In the genomic region with DNA sequence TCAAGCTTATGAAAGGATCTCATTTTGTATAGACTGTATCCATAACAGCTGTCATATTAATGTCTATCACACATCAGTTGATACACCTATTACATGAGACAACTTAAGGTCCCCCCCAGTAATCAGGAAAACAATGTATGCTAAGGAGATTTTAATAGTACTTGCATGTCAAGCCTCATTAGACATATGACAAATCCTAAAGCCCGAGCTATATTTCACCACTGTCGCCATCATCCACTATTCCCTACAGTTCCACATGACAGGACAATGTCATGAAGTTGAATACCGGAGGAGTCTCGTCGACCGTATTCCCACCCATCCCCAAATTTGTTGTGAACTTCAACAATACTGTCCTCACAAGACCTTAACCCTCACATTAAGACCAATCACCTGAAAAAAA, we compare ENCODE assay signal across 12 cellular contexts. TPM values are rescaled to one million over a fixed set of nuclear protein-coding genes. Genes with fewer than 3 reads are reported as not detected.
A peak's percentile ranks its signal among the peaks of the same experiment; 100 is the strongest.
DNase-seq lines count a peak whose midpoint lies in the region; ATAC-seq, FAIRE-seq and TF ChIP-seq lines count a peak whose summit lies in the region.
"Had no signal": no experiment of that assay in that cellular context is flagged by ENCODE, and none has a peak within 500 bp of the region (broad histone marks: within the 10 kb centered on the region; RNA-seq: fewer than 3 reads in every experiment).

No MANE protein-coding gene starts in this region.

- no peak for TF ChIP-seq POLR2A in GM12878 (IDR thresholded peaks at IDR 0.05; ENCODE audit: low read depth, low read length)

- intact Hi-C loops in CD8-positive, alpha-beta T cell (cut with DNase I, micrococcal nuclease) = loop anchor here in 1 of 2 experiments (10.0 kb wide), 1 partner anchor 51 kb away; no protein-coding TSS in a partner anchor
- intact Hi-C loops in GM12878 (cut with micrococcal nuclease; ENCODE audit: unreplicated experiment) = no loop called here
- intact Hi-C loops in natural killer cell (cut with micrococcal nuclease) = no loop called here

- peaks cover 37% of the 10 kb centered on the region for H3K4me1 Mint-ChIP-seq in CD8-positive, alpha-beta T cell (ENCODE audit: low read depth)
- peaks cover 34 to 35% of the 10 kb centered on the region in 2 donors for H3K4me1 Mint-ChIP-seq in natural killer cell

- H3K27me3 Mint-ChIP-seq in CD8-positive, alpha-beta T cell (ENCODE audit: low read depth) = no peaks in the 10 kb centered on the region
- H3K27me3 Mint-ChIP-seq in natural killer cell (ENCODE audit: low read depth in 2 of 2) = no peaks in the 10 kb centered on the region

- H3K9ac ChIP-seq in HUES48 (ENCODE audit: low read depth, low read length) (no peak overlapping the region), GM12878 (ENCODE audit: control insufficient read depth, insufficient read depth, low read length) (no peak overlapping the region)

- no peak for FAIRE-seq in GM12878 (lab: Jason Lieb, UNC)

- CTCF ChIA-PET in CD8-positive, alpha-beta T cell (lab: Charles Lee) = interaction anchor here (0.7 to 0.9 kb wide), 2 partner anchors 42 to 63 kb away, joined by 3 read pairs; no protein-coding TSS in a partner anchor
- CTCF ChIA-PET in GM12878 (lab: Yijun Ruan, JAX) = interaction anchor here (0.6 to 3.8 kb wide), 4 partner anchors 42 to 799 kb away, joined by 3 to 24 read pairs (median 3); no protein-coding TSS in a partner anchor

- 99% methylated on average over 6 of the region's 6 CpGs for WGBS in GM12878 (ENCODE audit: insufficient coverage, insufficient replicate concordance, low lambda C conversion rate, missing lambda C conversion rate)

- RAD21 ChIA-PET in GM12878 (lab: Charles Lee; ENCODE audit: unreplicated experiment) = interaction anchor here (2.0 kb wide), 1 partner anchor 35 kb away, joined by 8 read pairs; a partner anchor contains a TSS

- H3K4me3 Mint-ChIP-seq in CD8-positive, alpha-beta T cell = no peak overlapping the region
- H3K4me3 Mint-ChIP-seq in natural killer cell = no peak overlapping the region

- H3K27ac ChIP-seq in CD8-positive, alpha-beta T cell (ENCODE audit: low read depth, low read length) = no peak overlapping the region
- H3K27ac ChIP-seq in HUES48 (ENCODE audit: low read depth, low read length) (no peak overlapping the region), GM12878 (ENCODE audit: control insufficient read depth, insufficient read depth) (no peak overlapping the region)

- H2AFZ ChIP-seq in GM12878 (ENCODE audit: control insufficient read depth, low read depth, low read length) = no peak overlapping the region

- POLR2A ChIA-PET in CD8-positive, alpha-beta T cell (lab: Charles Lee) = interaction anchor here (1.4 to 1.7 kb wide), 2 partner anchors 32 to 33 kb away, joined by 5 to 10 read pairs; a partner anchor contains a TSS
- POLR2A ChIA-PET in GM12878 (lab: Charles Lee) = interaction anchor here (1.7 kb wide), 1 partner anchor 29 kb away, joined by 6 read pairs; no protein-coding TSS in a partner anchor

- TF ChIP-seq EP300 in GM12878 (IDR thresholded peaks at IDR 0.05; ENCODE audit: borderline replicate concordance in 1 of 2, control insufficient read depth in 1 of 2, low read depth in 2 of 2, low read length in 2 of 2) = no peak

- H3K27ac Mint-ChIP-seq in CD8-positive, alpha-beta T cell = peak overlapping the region; percentile 64
- H3K27ac Mint-ChIP-seq in natural killer cell = peak overlapping the region; percentile 62 to 87

- SMC1A ChIA-PET in GM12878 (lab: Charles Lee; ENCODE audit: uncharacterized antibody, unreplicated experiment) = interaction anchor here (1.1 kb wide), 1 partner anchor 34 kb away, joined by 3 read pairs; no protein-coding TSS in a partner anchor

- H3K4me3 ChIP-seq in CD8-positive, alpha-beta T cell (ENCODE audit: low read depth, low read length) = no peak overlapping the region
- peak overlapping the region; percentile 97; the same call in 1 of the 2 replicates for H3K4me3 ChIP-seq in HUES48 (ENCODE audit: low read depth, low read length)
- H3K4me3 ChIP-seq in GM12878 = peak overlapping the region; percentile 91

- no peak for DNase-seq in CD8-positive, alpha-beta T cell
- DNase-seq in GM12878 (ENCODE audit: low read depth, low spot score) (no peak), natural killer cell (no peak), inferior parietal cortex (ENCODE audit: extremely low spot score) (no peak), DMS114 treated with DMSO at 0.1 percent for 48 hours (lab: John Stamatoyannopoulos, UW; ENCODE audit: unreplicated experiment) (no peak)
- DNase-seq: caudate nucleus, foreskin melanocyte, midbrain, NCI-H526 treated with DMSO at 0.1 percent for 48 hours had no signal

- in situ Hi-C loops in GM12878 (cut with MboI) = no loop called here

- TF ChIP-seq CTCF in CD8-positive, alpha-beta T cell (IDR thresholded peaks at IDR 0.05) = no peak
- no peak for TF ChIP-seq CTCF in GM12878 (IDR thresholded peaks at IDR 0.05 in 2 of 3, conservative IDR thresholded peaks at IDR 0.05 in 1 of 3; ENCODE audit: control insufficient read depth in 2 of 3, extremely low read depth in 1 of 3, insufficient read depth in 1 of 3, low read depth in 3 of 3, low read length in 3 of 3)
- no peak for TF ChIP-seq CTCF in natural killer cell (IDR thresholded peaks at IDR 0.05)

- H4K20me1 ChIP-seq in GM12878 (ENCODE audit: control insufficient read depth, insufficient read depth) = no peaks in the 10 kb centered on the region

- no peaks in the 10 kb centered on the region for H3K27me3 ChIP-seq in CD8-positive, alpha-beta T cell (ENCODE audit: insufficient read depth, low read length)
- H3K27me3 ChIP-seq in HUES48 (ENCODE audit: control insufficient read depth, insufficient read depth, low read length) = no peaks in the 10 kb centered on the region
- no peaks in the 10 kb centered on the region for H3K27me3 ChIP-seq in GM12878 (replicated peaks in 1 of 2; ENCODE audit: control insufficient read depth in 2 of 2, insufficient read depth in 2 of 2, low read length in 1 of 2)

- no peaks in the 10 kb centered on the region for H3K9me3 ChIP-seq in CD8-positive, alpha-beta T cell (ENCODE audit: low read length)
- H3K9me3 ChIP-seq in HUES48 (ENCODE audit: control insufficient read depth, insufficient read depth, low read length) = no peaks in the 10 kb centered on the region
- no peaks in the 10 kb centered on the region for H3K9me3 ChIP-seq in GM12878 (replicated peaks; ENCODE audit: control insufficient read depth, insufficient read depth, low read length)

- TF ChIP-seq RAD21 in GM12878 (IDR thresholded peaks at IDR 0.05; ENCODE audit: insufficient read depth, low read depth, low read length) = no peak

- H3K36me3 ChIP-seq in CD8-positive, alpha-beta T cell (ENCODE audit: insufficient read depth, low read length) = peaks cover 25% of the 10 kb centered on the region
- peaks cover 70% of the 10 kb centered on the region for H3K36me3 ChIP-seq in HUES48 (ENCODE audit: control insufficient read depth, insufficient read depth, low read length)
- H3K36me3 ChIP-seq in GM12878 (ENCODE audit: control insufficient read depth in 2 of 2, insufficient read depth in 2 of 2, low read length in 1 of 2) = peaks cover 0 to 31% of the 10 kb centered on the region in 2 experiments; a peak in 3 of 4 replicates

- no peak for ATAC-seq in CD8-positive, alpha-beta T cell
- ATAC-seq in GM12878 (no peak), natural killer cell (no peak), HG03571 (IDR thresholded peaks at IDR 0.05; ENCODE audit: unreplicated experiment) (no peak), HG03159 (IDR thresholded peaks at IDR 0.05; ENCODE audit: unreplicated experiment) (no peak)

- H3K9me3 Mint-ChIP-seq in CD8-positive, alpha-beta T cell = no peaks in the 10 kb centered on the region
- H3K9me3 Mint-ChIP-seq in natural killer cell = no peaks in the 10 kb centered on the region

- peak overlapping the region; percentile 40; the same call in 1 of the 2 replicates for H3K4me2 ChIP-seq in GM12878 (ENCODE audit: control insufficient read depth, insufficient read depth)

- H3K36me3 Mint-ChIP-seq in CD8-positive, alpha-beta T cell = peaks cover 61% of the 10 kb centered on the region
- no peaks in the 10 kb centered on the region for H3K36me3 Mint-ChIP-seq in natural killer cell

- BruUV-seq in GM12878 (replicated peaks; lab: Mats Ljungman, UMichigan) = no TSS peak

- H3K4me1 ChIP-seq in CD8-positive, alpha-beta T cell (ENCODE audit: insufficient read depth, low read length) = peaks cover 43% of the 10 kb centered on the region
- H3K4me1 ChIP-seq in HUES48 (ENCODE audit: control insufficient read depth, insufficient read depth, low read length) (peaks cover 31% of the 10 kb centered on the region), GM12878 (ENCODE audit: control insufficient read depth, insufficient read depth, low read length) (0 out of 2 replicates have a peak, but pooled peaks cover 3% of the 10 kb centered on the region)

- H3K79me2 ChIP-seq in GM12878 (ENCODE audit: control insufficient read depth, insufficient read depth, low read length) = peaks cover 36% of the 10 kb centered on the region

RNA-seq across cellular contexts. Expression of a gene that starts 3.4 kb away (rescaled TPM):
- total RNA-seq in CD8-positive, alpha-beta T cell = 100 to 1,000 TPM; 187 to 195 TPM
- total RNA-seq in GM12878 (2013; cell fraction: nucleolus; rRNA removed) = 120 and 129 TPM in 2 replicates
- 291 and 361 TPM in 2 replicates for total RNA-seq in GM12878 (2014; rRNA removed)
- 387 and 399 TPM in 2 replicates for total RNA-seq in GM12878 (2014; rRNA removed; fragmentation: Illumina TruSeq; extraction: Trizol)
- 402 and 405 TPM in 2 replicates for total RNA-seq in GM12878 (2021)
- 186 TPM for polyA plus RNA-seq in GM12878 (2011; ENCODE audit: low read depth)
- polyA plus RNA-seq in GM12878 (2011; rRNA removed) = 405 and 664 TPM in 2 replicates
- polyA plus RNA-seq in GM12878 (2011; cell fraction: cytosol; rRNA removed) = 134 and 136 TPM in 2 replicates
- polyA plus RNA-seq in GM12878 (2011; cell fraction: nucleus; rRNA removed) = 237 and 268 TPM in 2 replicates
- 278 and 290 TPM in 2 replicates for polyA plus RNA-seq in GM12878 (2012)
- polyA plus RNA-seq in GM12878 (2014; fragmentation: Illumina TruSeq; extraction: Trizol) = 394 and 537 TPM in 2 replicates
- 100 to 1,000 TPM; 120 to 352 TPM for polyA plus RNA-seq in GM12878 (2014; fragmentation: Nextera tagmentation; extraction: Ambion mirVana)
- 338 and 391 TPM in 2 replicates for polyA plus RNA-seq in GM12878 (2014; rRNA removed)
- 100 to 1,000 TPM; 734 to 798 TPM for polyA plus RNA-seq in GM12878 (2016; fragmentation: Nextera tagmentation; extraction: Ambion mirVana)
- polyA minus RNA-seq in GM12878 (2011; rRNA and poly(A)+ RNA removed) = 71.1 and 104 TPM in 2 replicates
- 59.6 and 68.7 TPM in 2 replicates for polyA minus RNA-seq in GM12878 (2011; cell fraction: cytosol; rRNA and poly(A)+ RNA removed)
- 45.6 and 55.5 TPM in 2 replicates for polyA minus RNA-seq in GM12878 (2011; cell fraction: nucleus; rRNA and poly(A)+ RNA removed)
- total RNA-seq in natural killer cell = 100 to 1,000 TPM; 187 to 228 (median 219) TPM

RNA-seq across cellular contexts. Expression of a gene that starts 32.0 kb away (rescaled TPM):
- total RNA-seq in CD8-positive, alpha-beta T cell = 10 to 100 TPM; 96.4 to 99.0 TPM
- total RNA-seq in GM12878 (2013; cell fraction: nucleolus; rRNA removed) = 389 and 405 TPM in 2 replicates
- total RNA-seq in GM12878 (2014; rRNA removed) (12.7 and 14.4 TPM in 2 replicates), GM12878 (2014; rRNA removed; fragmentation: Illumina TruSeq; extraction: Trizol) (16.9 and 19.5 TPM in 2 replicates), GM12878 (2021) (14.5 and 14.7 TPM in 2 replicates), natural killer cell (10 to 100 TPM; 92.0 to 93.8 (median 93.3) TPM)
- polyA plus RNA-seq in GM12878 (2011; ENCODE audit: low read depth) = 4.2 TPM
- polyA plus RNA-seq in GM12878 (2011; rRNA removed) (19.0 and 28.3 TPM in 2 replicates), GM12878 (2014; fragmentation: Illumina TruSeq; extraction: Trizol) (7.9 and 10.9 TPM in 2 replicates), GM12878 (2014; fragmentation: Nextera tagmentation; extraction: Ambion mirVana) (1 to 10 TPM; 3.1 to 3.4 TPM), GM12878 (2014; rRNA removed) (6.6 and 7.1 TPM in 2 replicates), GM12878 (2016; fragmentation: Nextera tagmentation; extraction: Ambion mirVana) (10 to 100 TPM; 14.4 to 15.2 TPM)
- 4.8 and 6.0 TPM in 2 replicates for polyA plus RNA-seq in GM12878 (2011; cell fraction: cytosol; rRNA removed)
- polyA plus RNA-seq in GM12878 (2011; cell fraction: nucleus; rRNA removed) = 23.5 and 25.1 TPM in 2 replicates
- 7.2 and 10.2 TPM in 2 replicates for polyA plus RNA-seq in GM12878 (2012)
- polyA minus RNA-seq in GM12878 (2011; rRNA and poly(A)+ RNA removed) = 38.7 and 59.6 TPM in 2 replicates
- 11.0 and 13.0 TPM in 2 replicates for polyA minus RNA-seq in GM12878 (2011; cell fraction: cytosol; rRNA and poly(A)+ RNA removed)
- polyA minus RNA-seq in GM12878 (2011; cell fraction: nucleus; rRNA and poly(A)+ RNA removed) = 58.3 and 77.8 TPM in 2 replicates
